25 cellular contexts compared by ENCODE assay signal in the genomic region with DNA sequence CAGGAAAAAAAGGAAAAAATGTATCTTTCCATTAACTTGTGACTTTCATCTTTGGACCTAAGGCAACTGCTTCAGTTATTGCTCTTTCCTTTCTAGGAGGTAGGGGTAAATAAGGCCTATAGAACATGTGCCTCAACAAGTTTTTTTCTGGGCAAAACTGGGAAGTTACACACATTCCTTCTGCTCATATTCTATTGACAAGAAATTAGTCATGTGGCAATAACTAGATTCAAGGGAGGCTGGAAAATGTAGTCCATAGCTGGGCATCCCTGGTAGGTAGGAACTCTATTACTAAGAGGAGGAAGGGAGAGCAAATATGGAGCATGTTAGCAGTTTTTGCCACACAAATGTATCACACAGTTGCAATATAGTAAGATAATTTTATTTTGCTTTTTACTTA. TPM values are rescaled to one million over a fixed set of nuclear protein-coding genes. Genes with fewer than 3 reads are reported as not detected.
DNase-seq lines count a peak whose midpoint lies in the region; ATAC-seq, FAIRE-seq and TF ChIP-seq lines count a peak whose summit lies in the region.
"Had no signal": no experiment of that assay in that cellular context is flagged by ENCODE, and none has a peak within 500 bp of the region (broad histone marks: within the 10 kb centered on the region; RNA-seq: fewer than 3 reads in every experiment).

No MANE protein-coding gene starts in this region.

- H3K36me3 Mint-ChIP-seq in activated T-cell treated with anti-CD3 and anti-CD28 coated beads, Interleukin-2, amount 50 U/mL, for 4 hours (ENCODE audit: insufficient read depth): no peaks in the 10 kb centered on the region

- H3K9ac ChIP-seq in PC-3 (ENCODE audit: low read length) (peak overlapping the region; percentile 26; the same call in 1 of the 2 replicates), K562 (ENCODE audit: insufficient read depth in 1 of 2, low read depth in 2 of 2, low read length in 2 of 2) (no peak overlapping the region), keratinocyte (ENCODE audit: control insufficient read depth, extremely low read depth, insufficient read depth, low read length) (no peak overlapping the region)

- TF ChIP-seq CTCF in A549 (IDR thresholded peaks at IDR 0.05): no peak
- no peak for TF ChIP-seq CTCF in PC-3 (conservative IDR thresholded peaks at IDR 0.05; ENCODE audit: low read depth, low read length)
- TF ChIP-seq CTCF in K562 (IDR thresholded peaks at IDR 0.05 in 2 of 3, conservative IDR thresholded peaks at IDR 0.05 in 1 of 3; ENCODE audit: insufficient read depth in 2 of 3, low read depth in 1 of 3, low read length in 3 of 3): no peak
- TF ChIP-seq CTCF in keratinocyte (optimal IDR thresholded peaks at IDR 0.05 in 1 of 3, IDR thresholded peaks at IDR 0.05 in 1 of 3, conservative IDR thresholded peaks at IDR 0.05 in 1 of 3; ENCODE audit: extremely low read depth in 1 of 3, insufficient read depth in 2 of 3, low read length in 3 of 3): no peak

- H3K27ac ChIP-seq in A549 (peak overlapping the region in 1 of 2 experiments; percentile 67; a peak in 3 of 6 replicates), PC-3 (ENCODE audit: low read length) (peak overlapping the region; percentile 66), K562 (ENCODE audit: extremely low read depth, low read depth, low read length) (no peak overlapping the region), keratinocyte (ENCODE audit: control insufficient read depth, insufficient read depth, low read length) (peak overlapping the region; percentile 66)
- H3K27ac ChIP-seq: HL-60, SJSA1 had no signal

- H3K4me3 Mint-ChIP-seq in activated T-cell treated with anti-CD3 and anti-CD28 coated beads, Interleukin-2, amount 50 U/mL, for 4 hours: no peak overlapping the region
- H3K4me3 Mint-ChIP-seq: CD4-positive, CD25-positive, alpha-beta regulatory T cell had no signal

- ATAC-seq in A549 (no peak), PC-3 (peak; percentile 59), K562 (no peak), GM21447 (IDR thresholded peaks at IDR 0.05; ENCODE audit: unreplicated experiment) (no peak)
- ATAC-seq in activated T-cell treated with anti-CD3 and anti-CD28 coated beads, Interleukin-2, amount 50 U/mL, for 4 hours: no peak

- H3F3A ChIP-seq in PC-3 (ENCODE audit: low read length, unreplicated experiment): no peaks in the 10 kb centered on the region

- in situ Hi-C loops in K562 (cut with MboI): no loop called here

- no peaks in the 10 kb centered on the region for H4K20me1 ChIP-seq in PC-3 (ENCODE audit: low read length)
- no peaks in the 10 kb centered on the region for H4K20me1 ChIP-seq in K562 (replicated peaks; ENCODE audit: control insufficient read depth, insufficient read depth, low read length)
- H4K20me1 ChIP-seq in keratinocyte (ENCODE audit: control insufficient read depth, extremely low read depth, insufficient read depth, low read length): no peaks in the 10 kb centered on the region

- no peaks in the 10 kb centered on the region for H3K27me3 ChIP-seq in PC-3 (ENCODE audit: low read length)
- H3K27me3 ChIP-seq in K562 (ENCODE audit: control insufficient read depth in 2 of 2, insufficient read depth in 2 of 2, low read length in 2 of 2): no peaks in the 10 kb centered on the region
- H3K27me3 ChIP-seq in keratinocyte (ENCODE audit: control insufficient read depth, extremely low read depth, insufficient read depth, low read length): no peaks in the 10 kb centered on the region
- H3K27me3 ChIP-seq: SJSA1 had no signal

- no peak for FAIRE-seq in A549 (lab: Jason Lieb, UNC)
- no peak for FAIRE-seq in K562 (lab: Jason Lieb, UNC)
- FAIRE-seq in keratinocyte (lab: Jason Lieb, UNC): peak; percentile 81
- FAIRE-seq: D721Med, G401.6, H1 had no signal

- no peaks in the 10 kb centered on the region for H3K79me2 ChIP-seq in PC-3 (ENCODE audit: low read length)
- H3K79me2 ChIP-seq in K562 (ENCODE audit: control insufficient read depth, insufficient read depth, low read length): no peaks in the 10 kb centered on the region
- H3K79me2 ChIP-seq in keratinocyte (ENCODE audit: control insufficient read depth, insufficient read depth, low read length): no peaks in the 10 kb centered on the region

- H3K4me1 Mint-ChIP-seq in activated T-cell treated with anti-CD3 and anti-CD28 coated beads, Interleukin-2, amount 50 U/mL, for 4 hours (ENCODE audit: low read depth): peaks cover 14% of the 10 kb centered on the region

- intact Hi-C loops in PC-3 (cut with micrococcal nuclease) (no loop called here), K562 (cut with micrococcal nuclease) (loop anchor here (5.0 kb wide), 1 partner anchor 35 kb away; no protein-coding TSS in a partner anchor)

- CTCF ChIA-PET in A549 (lab: Yijun Ruan, JAX): interaction anchor here (0.7 kb wide), 1 partner anchor 444 kb away, joined by 3 read pairs; no protein-coding TSS in a partner anchor
- CTCF ChIA-PET in PC-3 (lab: Charles Lee): no interaction called here
- CTCF ChIA-PET in K562 (lab: Yijun Ruan, JAX; ENCODE audit: low intra/inter-chr PET ratio): no interaction called here

- no peaks in the 10 kb centered on the region for H3K36me3 ChIP-seq in PC-3 (ENCODE audit: low read depth, low read length)
- H3K36me3 ChIP-seq in K562 (ENCODE audit: control insufficient read depth, insufficient read depth, low read length): no peaks in the 10 kb centered on the region
- H3K36me3 ChIP-seq in keratinocyte (ENCODE audit: control insufficient read depth in 2 of 2, extremely low read depth in 1 of 2, insufficient read depth in 2 of 2, low read length in 2 of 2): no peaks in the 10 kb centered on the region
- H3K36me3 ChIP-seq: SJSA1 had no signal

- POLR2A ChIA-PET in A549 (lab: Yijun Ruan, JAX): no interaction called here
- POLR2A ChIA-PET in PC-3 (lab: Charles Lee; ENCODE audit: unreplicated experiment): interaction anchor here (0.5 to 0.6 kb wide), 2 partner anchors 36 to 95 kb away, joined by 6 read pairs; no protein-coding TSS in a partner anchor
- POLR2A ChIA-PET in K562 (lab: Yijun Ruan, JAX): interaction anchor here (1.5 kb wide), 1 partner anchor 9 kb away, joined by 4 read pairs; no protein-coding TSS in a partner anchor

- TF ChIP-seq POLR2A in A549 (IDR thresholded peaks at IDR 0.05; ENCODE audit: low read length) (no peak), K562 (conservative IDR thresholded peaks at IDR 0.05) (no peak)

- H3K9me2 ChIP-seq in PC-3 (replicated peaks; ENCODE audit: low read length): no peaks in the 10 kb centered on the region

- H3K27me3 Mint-ChIP-seq in activated T-cell treated with anti-CD3 and anti-CD28 coated beads, Interleukin-2, amount 50 U/mL, for 4 hours (ENCODE audit: low read depth): no peaks in the 10 kb centered on the region
- H3K27me3 Mint-ChIP-seq: CD4-positive, CD25-positive, alpha-beta regulatory T cell; IgD-negative memory B cell had no signal

- DNase-seq in A549 (ENCODE audit: low read depth in 1 of 2, low spot score in 1 of 2): no peak
- DNase-seq in PC-3: peak; percentile 62
- no peak for DNase-seq in K562 (ENCODE audit: extremely low read depth in 1 of 4, low spot score in 3 of 4)
- peak; percentile 66 for DNase-seq in keratinocyte (ENCODE audit: low read depth, low spot score)
- DNase-seq in activated gamma-delta T cell treated with Interleukin-2 at 50 U/mL for 16 hours: no peak
- no peak for DNase-seq in activated T-cell treated with anti-CD3 and anti-CD28 coated beads, Interleukin-2, amount 50 U/mL, for 4 hours
- no peak for DNase-seq in NCI-H1105 (lab: John Stamatoyannopoulos, UW)
- DNase-seq: 8988T; CD4-positive, CD25-positive, alpha-beta regulatory T cell; DMS53; NCI-H1092; NCI-H1436; NCI-H187; NCI-H2171 treated with DMSO at 0.1 percent for 48 hours; NCI-H345; NCI-H510A treated with DMSO at 0.1 percent for 48 hours; NCI-H748 treated with DMSO at 0.1 percent for 48 hours; Right ventricle myocardium superior had no signal

- TF ChIP-seq EP300 in A549 (IDR thresholded peaks at IDR 0.05) (no peak), K562 (IDR thresholded peaks at IDR 0.05; ENCODE audit: low read length) (no peak)

- peaks cover 10% of the 10 kb centered on the region for H3K9me3 ChIP-seq in A549
- no peaks in the 10 kb centered on the region for H3K9me3 ChIP-seq in PC-3 (ENCODE audit: low read length)
- peaks cover 3% of the 10 kb centered on the region; the same call in 1 of the 2 replicates for H3K9me3 ChIP-seq in K562 (replicated peaks; ENCODE audit: control insufficient read depth, insufficient read depth, low read depth, low read length)
- H3K9me3 ChIP-seq in keratinocyte (ENCODE audit: control insufficient read depth, low read depth, low read length): no peaks in the 10 kb centered on the region
- H3K9me3 ChIP-seq: SJSA1 had no signal

- H3K4me1 ChIP-seq in A549 (peaks cover 47% of the 10 kb centered on the region), PC-3 (ENCODE audit: insufficient read depth, low read length) (peaks cover 18% of the 10 kb centered on the region), K562 (replicated peaks in 1 of 2; ENCODE audit: control insufficient read depth in 2 of 2, insufficient read depth in 2 of 2, low read length in 2 of 2) (peaks cover 0 to 10% of the 10 kb centered on the region in 2 experiments; a peak in 2 of 5 replicates), keratinocyte (ENCODE audit: control insufficient read depth, extremely low read depth, insufficient read depth, low read length) (peaks cover 56% of the 10 kb centered on the region)

- H3K9me3 Mint-ChIP-seq in activated T-cell treated with anti-CD3 and anti-CD28 coated beads, Interleukin-2, amount 50 U/mL, for 4 hours: peaks cover 6% of the 10 kb centered on the region

- H3K4me2 ChIP-seq in A549 (peak overlapping the region; percentile 8; the same call in 1 of the 3 replicates), PC-3 (ENCODE audit: low read length) (peak overlapping the region; percentile 3; the same call in 1 of the 2 replicates), K562 (ENCODE audit: insufficient read depth, low read length) (no peak overlapping the region), keratinocyte (ENCODE audit: control insufficient read depth, extremely low read depth, insufficient read depth, low read depth, low read length) (peak overlapping the region; percentile 63)

- H3K4me3 ChIP-seq in A549 (no peak overlapping the region), PC-3 (ENCODE audit: low read length) (no peak overlapping the region), K562 (no peak overlapping the region), keratinocyte (ENCODE audit: control insufficient read depth in 2 of 3, extremely low read depth in 1 of 3, insufficient read depth in 2 of 3, low read depth in 1 of 3, low read length in 3 of 3) (no peak overlapping the region)
- H3K4me3 ChIP-seq: SJSA1 had no signal

- H3K9me1 ChIP-seq in K562 (ENCODE audit: control insufficient read depth, insufficient read depth, low read length) (no peaks in the 10 kb centered on the region), keratinocyte (ENCODE audit: control insufficient read depth, extremely low read depth, insufficient read depth, low read length) (no peaks in the 10 kb centered on the region)

- no peak for TF ChIP-seq RAD21 in A549 (conservative IDR thresholded peaks at IDR 0.05 in 1 of 2, IDR thresholded peaks at IDR 0.05 in 1 of 2)
- no peak for TF ChIP-seq RAD21 in K562 (CRISPR knock-in tag; conservative IDR thresholded peaks at IDR 0.05 in 1 of 2, IDR thresholded peaks at IDR 0.05 in 1 of 2)

- no peak overlapping the region for H2AFZ ChIP-seq in PC-3 (ENCODE audit: low read length)
- peak overlapping the region; percentile 19; the same call in 1 of the 2 replicates for H2AFZ ChIP-seq in K562 (ENCODE audit: low read depth, low read length)
- H2AFZ ChIP-seq in keratinocyte (ENCODE audit: control insufficient read depth, low read length): no peak overlapping the region

- TSS peak; percentile 79 for BruUV-seq in PC-3 (replicated peaks; lab: Mats Ljungman, UMichigan)
- no TSS peak for BruUV-seq in K562 (replicated peaks; lab: Mats Ljungman, UMichigan)

- dilution Hi-C loops in keratinocyte (cut with MboI; ENCODE audit: extremely low pct_ligation_motif_present, low sequenced_read_pairs): no loop called here

RNA-seq across cellular contexts. Expression of gene NEMP2, which starts 37.7 kb away (rescaled TPM):
- polyA plus RNA-seq in A549 (2011; rRNA removed) (10.1 and 22.0 TPM in 2 replicates), A549 (2017; fragmentation: RNase III; extraction: RNeasy Plus Mini Kit Qiagen cat#74134 plus additional on column Dnase treatment) (7.1 to 8.1 TPM (median 7.2 TPM) in 3 replicates), K562 (2011; rRNA removed) (2.7 and 3.0 TPM in 2 replicates), K562 (2014; fragmentation: Illumina TruSeq; extraction: Trizol) (1.1 and 2.0 TPM in 2 replicates), K562 (2014; fragmentation: Nextera tagmentation; extraction: Ambion mirVana) (under 1 TPM; 0.32 to 0.36 TPM), K562 (2014; rRNA removed) (3.0 and 5.0 TPM in 2 replicates), keratinocyte (1.1 to 2.1 TPM (median 1.9 TPM) in 3 replicates)
- polyA plus RNA-seq in A549 (2012; cell fraction: cytosol; rRNA removed): 2.7 and 3.2 TPM in 2 replicates
- 1.2 and 2.0 TPM in 2 replicates for polyA plus RNA-seq in A549 (2012; cell fraction: nucleus; rRNA removed)
- 22.8 and 24.1 TPM in 2 replicates for polyA minus RNA-seq in A549 (2011; rRNA and poly(A)+ RNA removed)
- total RNA-seq in PC-3 (2014; rRNA removed) (2.5 and 3.8 TPM in 2 replicates), K562 (2014; rRNA removed) (1.4 and 1.6 TPM in 2 replicates), K562 (2014; rRNA removed; fragmentation: Illumina TruSeq; extraction: Trizol) (1.7 and 3.0 TPM in 2 replicates), K562 (2015; rRNA removed; fragmentation: Illumina TruSeq; extraction: Trizol) (2.0 and 2.2 TPM in 2 replicates), K562 (2021) (2.4 and 3.3 TPM in 2 replicates)
- 6.9 and 7.5 TPM in 2 replicates for total RNA-seq in K562 (2011; cell fraction: chromatin; rRNA removed; ENCODE audit: low replicate concordance)
- 3.7 and 4.3 TPM in 2 replicates for total RNA-seq in K562 (2011; cell fraction: nucleolus; rRNA removed)
- total RNA-seq in K562 (2011; cell fraction: nucleoplasm; rRNA removed): 7.4 and 11.6 TPM in 2 replicates
- 0.55 and 3.2 TPM in 2 replicates for polyA plus RNA-seq in K562 (2011; cell fraction: cytosol; rRNA removed)
- polyA plus RNA-seq in K562 (2011; cell fraction: nucleus; rRNA removed): 1.9 and 2.0 TPM in 2 replicates
- 2.1 and 2.2 TPM in 2 replicates for polyA plus RNA-seq in K562 (2012)
- 9.7 and 10.6 TPM in 2 replicates for polyA minus RNA-seq in K562 (2011; rRNA and poly(A)+ RNA removed)
- polyA minus RNA-seq in K562 (2011; cell fraction: cytosol; rRNA and poly(A)+ RNA removed): 3.1 and 3.5 TPM in 2 replicates
- polyA minus RNA-seq in K562 (2011; cell fraction: nucleus; rRNA and poly(A)+ RNA removed): 6.3 and 9.2 TPM in 2 replicates
- polyA plus RNA-seq in keratinocyte (2011; ENCODE audit: low read depth): 1.2 TPM
- polyA plus RNA-seq in keratinocyte (2011; cell fraction: cytosol; rRNA removed): 0.62 and 0.91 TPM in 2 replicates
- polyA plus RNA-seq in keratinocyte (2011; cell fraction: nucleus; rRNA removed): 1.3 and 1.7 TPM in 2 replicates
- polyA plus RNA-seq in keratinocyte (2012; ENCODE audit: low replicate concordance): 0.61 and 1.7 TPM in 2 replicates
- 0.49 to 5.1 TPM (median 1.8 TPM) in 3 replicates for polyA minus RNA-seq in keratinocyte
- polyA minus RNA-seq in keratinocyte (2011; cell fraction: cytosol; rRNA and poly(A)+ RNA removed): 1.3 TPM
- polyA minus RNA-seq in keratinocyte (2011; cell fraction: nucleus; rRNA and poly(A)+ RNA removed): 1.1 and 2.9 TPM in 2 replicates
- 1 to 10 TPM; 6.8 to 8.6 (median 8.5) TPM for total RNA-seq in activated T-cell treated with anti-CD3 and anti-CD28 coated beads, Interleukin-2, amount 50 U/mL, for 4 hours

Comparison
In these comparisons a context has a peak if more than half of its experiments do, and no peak if none do; other contexts are left out.
1. DNase-seq: peak in PC-3 (single experiment) and keratinocyte (single experiment); none in A549 (0 of 2), K562 (0 of 4), activated gamma-delta T cell treated with Interleukin-2 at 50 U/mL for 16 hours (single experiment), activated T-cell treated with anti-CD3 and anti-CD28 coated beads, Interleukin-2, amount 50 U/mL, for 4 hours (single experiment) and NCI-H1105 (single experiment).